1 cellular context compared by ENCODE assay signal in the genomic region with DNA sequence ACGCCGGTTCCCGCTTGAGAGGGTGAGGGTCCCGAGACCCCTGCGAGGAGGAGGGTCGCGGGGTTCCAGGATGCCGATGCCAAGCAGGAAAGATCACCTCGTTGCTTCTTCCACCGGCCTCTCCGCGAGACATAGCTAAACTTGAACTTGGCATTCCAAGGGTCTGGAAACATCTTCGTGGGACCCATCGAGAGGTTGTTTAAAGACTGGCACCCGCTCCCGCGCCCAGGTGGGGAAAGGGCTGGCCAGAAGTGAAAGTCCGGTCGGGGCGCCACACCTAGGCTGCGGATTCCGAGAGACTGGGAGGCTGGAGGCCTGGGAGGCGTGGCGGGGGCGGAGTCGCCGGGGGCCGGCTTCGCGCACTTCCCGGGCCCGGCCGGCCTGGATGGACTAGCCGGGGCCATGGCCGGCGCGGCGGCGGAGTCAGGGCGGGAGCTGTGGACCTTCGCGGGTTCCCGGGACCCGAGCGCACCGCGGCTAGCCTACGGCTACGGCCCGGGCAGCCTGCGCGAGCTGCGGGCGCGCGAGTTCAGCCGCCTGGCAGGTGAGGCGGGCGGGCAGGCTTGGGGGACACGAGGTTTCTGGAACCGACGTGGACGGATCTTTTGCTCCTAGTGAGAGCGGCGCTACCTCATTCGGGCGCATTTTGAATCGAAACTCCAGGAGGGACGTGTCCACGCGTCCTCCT.
A peak's percentile ranks its signal among the peaks of the same experiment; 100 is the strongest.
TF ChIP-seq lines count a peak whose summit lies in the region.

A gene with protein sequence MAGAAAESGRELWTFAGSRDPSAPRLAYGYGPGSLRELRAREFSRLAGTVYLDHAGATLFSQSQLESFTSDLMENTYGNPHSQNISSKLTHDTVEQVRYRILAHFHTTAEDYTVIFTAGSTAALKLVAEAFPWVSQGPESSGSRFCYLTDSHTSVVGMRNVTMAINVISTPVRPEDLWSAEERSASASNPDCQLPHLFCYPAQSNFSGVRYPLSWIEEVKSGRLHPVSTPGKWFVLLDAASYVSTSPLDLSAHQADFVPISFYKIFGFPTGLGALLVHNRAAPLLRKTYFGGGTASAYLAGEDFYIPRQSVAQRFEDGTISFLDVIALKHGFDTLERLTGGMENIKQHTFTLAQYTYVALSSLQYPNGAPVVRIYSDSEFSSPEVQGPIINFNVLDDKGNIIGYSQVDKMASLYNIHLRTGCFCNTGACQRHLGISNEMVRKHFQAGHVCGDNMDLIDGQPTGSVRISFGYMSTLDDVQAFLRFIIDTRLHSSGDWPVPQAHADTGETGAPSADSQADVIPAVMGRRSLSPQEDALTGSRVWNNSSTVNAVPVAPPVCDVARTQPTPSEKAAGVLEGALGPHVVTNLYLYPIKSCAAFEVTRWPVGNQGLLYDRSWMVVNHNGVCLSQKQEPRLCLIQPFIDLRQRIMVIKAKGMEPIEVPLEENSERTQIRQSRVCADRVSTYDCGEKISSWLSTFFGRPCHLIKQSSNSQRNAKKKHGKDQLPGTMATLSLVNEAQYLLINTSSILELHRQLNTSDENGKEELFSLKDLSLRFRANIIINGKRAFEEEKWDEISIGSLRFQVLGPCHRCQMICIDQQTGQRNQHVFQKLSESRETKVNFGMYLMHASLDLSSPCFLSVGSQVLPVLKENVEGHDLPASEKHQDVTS (plus strand): TSS at position 360 of the 688 bp plus-strand sequence. CDS start 43 bp downstream, at position 403.

TF ChIP-seq in HepG2, 621 proteins besides CTCF, POLR2A, EP300 and RAD21 (continued from another document and continues in another):
- TF ChIP-seq, protein P1, sequence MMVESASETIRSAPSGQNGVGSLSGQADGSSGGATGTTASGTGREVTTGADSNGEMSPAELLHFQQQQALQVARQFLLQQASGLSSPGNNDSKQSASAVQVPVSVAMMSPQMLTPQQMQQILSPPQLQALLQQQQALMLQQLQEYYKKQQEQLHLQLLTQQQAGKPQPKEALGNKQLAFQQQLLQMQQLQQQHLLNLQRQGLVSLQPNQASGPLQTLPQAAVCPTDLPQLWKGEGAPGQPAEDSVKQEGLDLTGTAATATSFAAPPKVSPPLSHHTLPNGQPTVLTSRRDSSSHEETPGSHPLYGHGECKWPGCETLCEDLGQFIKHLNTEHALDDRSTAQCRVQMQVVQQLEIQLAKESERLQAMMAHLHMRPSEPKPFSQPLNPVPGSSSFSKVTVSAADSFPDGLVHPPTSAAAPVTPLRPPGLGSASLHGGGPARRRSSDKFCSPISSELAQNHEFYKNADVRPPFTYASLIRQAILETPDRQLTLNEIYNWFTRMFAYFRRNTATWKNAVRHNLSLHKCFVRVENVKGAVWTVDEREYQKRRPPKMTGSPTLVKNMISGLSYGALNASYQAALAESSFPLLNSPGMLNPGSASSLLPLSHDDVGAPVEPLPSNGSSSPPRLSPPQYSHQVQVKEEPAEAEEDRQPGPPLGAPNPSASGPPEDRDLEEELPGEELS (CRISPR knock-in tag; IDR thresholded peaks at IDR 0.05) = peak; percentile 40; the same call in 1 of the 2 replicates
- peak; percentile 80 for TF ChIP-seq CAMTA2 (CRISPR knock-in tag; IDR thresholded peaks at IDR 0.05; ENCODE audit: borderline replicate concordance)
- TF ChIP-seq FLYWCH1 (CRISPR knock-in tag; IDR thresholded peaks at IDR 0.05) = no peak
- TF ChIP-seq XRCC5 (optimal IDR thresholded peaks at IDR 0.05; ENCODE audit: low read length) = no peak
- TF ChIP-seq MAF1 (CRISPR knock-in tag; IDR thresholded peaks at IDR 0.05; ENCODE audit: borderline replicate concordance) = no peak
- TF ChIP-seq HCFC1 (IDR thresholded peaks at IDR 0.05; ENCODE audit: low read depth, low read length) = no peak
- TF ChIP-seq, protein P2, sequence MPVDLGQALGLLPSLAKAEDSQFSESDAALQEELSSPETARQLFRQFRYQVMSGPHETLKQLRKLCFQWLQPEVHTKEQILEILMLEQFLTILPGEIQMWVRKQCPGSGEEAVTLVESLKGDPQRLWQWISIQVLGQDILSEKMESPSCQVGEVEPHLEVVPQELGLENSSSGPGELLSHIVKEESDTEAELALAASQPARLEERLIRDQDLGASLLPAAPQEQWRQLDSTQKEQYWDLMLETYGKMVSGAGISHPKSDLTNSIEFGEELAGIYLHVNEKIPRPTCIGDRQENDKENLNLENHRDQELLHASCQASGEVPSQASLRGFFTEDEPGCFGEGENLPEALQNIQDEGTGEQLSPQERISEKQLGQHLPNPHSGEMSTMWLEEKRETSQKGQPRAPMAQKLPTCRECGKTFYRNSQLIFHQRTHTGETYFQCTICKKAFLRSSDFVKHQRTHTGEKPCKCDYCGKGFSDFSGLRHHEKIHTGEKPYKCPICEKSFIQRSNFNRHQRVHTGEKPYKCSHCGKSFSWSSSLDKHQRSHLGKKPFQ (CRISPR knock-in tag; IDR thresholded peaks at IDR 0.05; ENCODE audit: insufficient replicate concordance) = no peak
- TF ChIP-seq ZNF879 (CRISPR knock-in tag; IDR thresholded peaks at IDR 0.05) = no peak
- 0 out of 2 replicates have a peak, but pooled peaks have one; percentile 19 for TF ChIP-seq ZNF563 (CRISPR knock-in tag; IDR thresholded peaks at IDR 0.05)
- no peak for TF ChIP-seq CBFB (CRISPR knock-in tag; IDR thresholded peaks at IDR 0.05)
- peak; percentile 41; the same call in 1 of the 2 replicates for TF ChIP-seq ARID5B (CRISPR knock-in tag; IDR thresholded peaks at IDR 0.05)
- no peak for TF ChIP-seq ZNF44 (CRISPR knock-in tag; IDR thresholded peaks at IDR 0.05)
- TF ChIP-seq MED8 (CRISPR knock-in tag; IDR thresholded peaks at IDR 0.05; ENCODE audit: insufficient replicate concordance) = peak; percentile 72
- no peak for TF ChIP-seq ZMYM2 (CRISPR knock-in tag; IDR thresholded peaks at IDR 0.05)
- TF ChIP-seq ZNF564 (CRISPR knock-in tag; IDR thresholded peaks at IDR 0.05) = peak; percentile 54; the same call in 1 of the 2 replicates
- no peak; the same call in 1 of the 2 replicates for TF ChIP-seq PITX1 (CRISPR knock-in tag; IDR thresholded peaks at IDR 0.05)
- TF ChIP-seq, protein P3, sequence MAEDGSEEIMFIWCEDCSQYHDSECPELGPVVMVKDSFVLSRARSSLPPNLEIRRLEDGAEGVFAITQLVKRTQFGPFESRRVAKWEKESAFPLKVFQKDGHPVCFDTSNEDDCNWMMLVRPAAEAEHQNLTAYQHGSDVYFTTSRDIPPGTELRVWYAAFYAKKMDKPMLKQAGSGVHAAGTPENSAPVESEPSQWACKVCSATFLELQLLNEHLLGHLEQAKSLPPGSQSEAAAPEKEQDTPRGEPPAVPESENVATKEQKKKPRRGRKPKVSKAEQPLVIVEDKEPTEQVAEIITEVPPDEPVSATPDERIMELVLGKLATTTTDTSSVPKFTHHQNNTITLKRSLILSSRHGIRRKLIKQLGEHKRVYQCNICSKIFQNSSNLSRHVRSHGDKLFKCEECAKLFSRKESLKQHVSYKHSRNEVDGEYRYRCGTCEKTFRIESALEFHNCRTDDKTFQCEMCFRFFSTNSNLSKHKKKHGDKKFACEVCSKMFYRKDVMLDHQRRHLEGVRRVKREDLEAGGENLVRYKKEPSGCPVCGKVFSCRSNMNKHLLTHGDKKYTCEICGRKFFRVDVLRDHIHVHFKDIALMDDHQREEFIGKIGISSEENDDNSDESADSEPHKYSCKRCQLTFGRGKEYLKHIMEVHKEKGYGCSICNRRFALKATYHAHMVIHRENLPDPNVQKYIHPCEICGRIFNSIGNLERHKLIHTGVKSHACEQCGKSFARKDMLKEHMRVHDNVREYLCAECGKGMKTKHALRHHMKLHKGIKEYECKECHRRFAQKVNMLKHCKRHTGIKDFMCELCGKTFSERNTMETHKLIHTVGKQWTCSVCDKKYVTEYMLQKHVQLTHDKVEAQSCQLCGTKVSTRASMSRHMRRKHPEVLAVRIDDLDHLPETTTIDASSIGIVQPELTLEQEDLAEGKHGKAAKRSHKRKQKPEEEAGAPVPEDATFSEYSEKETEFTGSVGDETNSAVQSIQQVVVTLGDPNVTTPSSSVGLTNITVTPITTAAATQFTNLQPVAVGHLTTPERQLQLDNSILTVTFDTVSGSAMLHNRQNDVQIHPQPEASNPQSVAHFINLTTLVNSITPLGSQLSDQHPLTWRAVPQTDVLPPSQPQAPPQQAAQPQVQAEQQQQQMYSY (CRISPR knock-in tag; IDR thresholded peaks at IDR 0.05) = peak; percentile 65; the same call in 1 of the 2 replicates
- 0 out of 2 replicates have a peak, but pooled peaks have one; percentile 5 for TF ChIP-seq ZNF891 (CRISPR knock-in tag; IDR thresholded peaks at IDR 0.05)
- peak; percentile 32; the same call in 1 of the 2 replicates for TF ChIP-seq ZNF451 (CRISPR knock-in tag; IDR thresholded peaks at IDR 0.05)
- TF ChIP-seq ZNF225 (CRISPR knock-in tag; IDR thresholded peaks at IDR 0.05) = no peak
- TF ChIP-seq ZFP36L1 (CRISPR knock-in tag; IDR thresholded peaks at IDR 0.05) = no peak
- TF ChIP-seq SP1 (IDR thresholded peaks at IDR 0.05) = no peak
- TF ChIP-seq SP1 (CRISPR knock-in tag; IDR thresholded peaks at IDR 0.05) = peak; percentile 56; the same call in 1 of the 2 replicates
- TF ChIP-seq ZNF570 (CRISPR knock-in tag; IDR thresholded peaks at IDR 0.05; ENCODE audit: borderline replicate concordance) = no peak
- peak; percentile 79; the same call in 1 of the 2 replicates for TF ChIP-seq ZNF441 (CRISPR knock-in tag; IDR thresholded peaks at IDR 0.05; ENCODE audit: borderline replicate concordance)
- peak; percentile 87 for TF ChIP-seq ARNT2 (CRISPR knock-in tag; IDR thresholded peaks at IDR 0.05; ENCODE audit: low read depth)
- no peak; the same call in 1 of the 2 replicates for TF ChIP-seq CHCHD3 (CRISPR knock-in tag; IDR thresholded peaks at IDR 0.05)
- TF ChIP-seq MBNL3 (CRISPR knock-in tag; conservative IDR thresholded peaks at IDR 0.05) = no peak
- no peak for TF ChIP-seq TIGD3 (CRISPR knock-in tag; IDR thresholded peaks at IDR 0.05; ENCODE audit: borderline replicate concordance)
- no peak for TF ChIP-seq ZNF788 (CRISPR knock-in tag; IDR thresholded peaks at IDR 0.05; ENCODE audit: borderline replicate concordance)
- no peak for TF ChIP-seq DBP (CRISPR knock-in tag; IDR thresholded peaks at IDR 0.05; ENCODE audit: not compliant biosample characterization)
- no peak; the same call in 1 of the 2 replicates for TF ChIP-seq E2F5 (CRISPR knock-in tag; conservative IDR thresholded peaks at IDR 0.05)
- TF ChIP-seq ZNF724P (CRISPR knock-in tag; IDR thresholded peaks at IDR 0.05; ENCODE audit: borderline replicate concordance) = no peak
- TF ChIP-seq ZNF160 (CRISPR knock-in tag; IDR thresholded peaks at IDR 0.05) = peak; percentile 75; the same call in 1 of the 2 replicates
- no peak for TF ChIP-seq FOXP1 (IDR thresholded peaks at IDR 0.05)
- no peak for TF ChIP-seq FOXP1 (CRISPR knock-in tag; IDR thresholded peaks at IDR 0.05)
- no peak for TF ChIP-seq NCOA1 (CRISPR knock-in tag; IDR thresholded peaks at IDR 0.05)
- TF ChIP-seq, protein P4, sequence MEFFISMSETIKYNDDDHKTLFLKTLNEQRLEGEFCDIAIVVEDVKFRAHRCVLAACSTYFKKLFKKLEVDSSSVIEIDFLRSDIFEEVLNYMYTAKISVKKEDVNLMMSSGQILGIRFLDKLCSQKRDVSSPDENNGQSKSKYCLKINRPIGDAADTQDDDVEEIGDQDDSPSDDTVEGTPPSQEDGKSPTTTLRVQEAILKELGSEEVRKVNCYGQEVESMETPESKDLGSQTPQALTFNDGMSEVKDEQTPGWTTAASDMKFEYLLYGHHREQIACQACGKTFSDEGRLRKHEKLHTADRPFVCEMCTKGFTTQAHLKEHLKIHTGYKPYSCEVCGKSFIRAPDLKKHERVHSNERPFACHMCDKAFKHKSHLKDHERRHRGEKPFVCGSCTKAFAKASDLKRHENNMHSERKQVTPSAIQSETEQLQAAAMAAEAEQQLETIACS (CRISPR knock-in tag; IDR thresholded peaks at IDR 0.05) = no peak
